Comparison of ENCODE assay signal across 31 cellular contexts in the genomic region with DNA sequence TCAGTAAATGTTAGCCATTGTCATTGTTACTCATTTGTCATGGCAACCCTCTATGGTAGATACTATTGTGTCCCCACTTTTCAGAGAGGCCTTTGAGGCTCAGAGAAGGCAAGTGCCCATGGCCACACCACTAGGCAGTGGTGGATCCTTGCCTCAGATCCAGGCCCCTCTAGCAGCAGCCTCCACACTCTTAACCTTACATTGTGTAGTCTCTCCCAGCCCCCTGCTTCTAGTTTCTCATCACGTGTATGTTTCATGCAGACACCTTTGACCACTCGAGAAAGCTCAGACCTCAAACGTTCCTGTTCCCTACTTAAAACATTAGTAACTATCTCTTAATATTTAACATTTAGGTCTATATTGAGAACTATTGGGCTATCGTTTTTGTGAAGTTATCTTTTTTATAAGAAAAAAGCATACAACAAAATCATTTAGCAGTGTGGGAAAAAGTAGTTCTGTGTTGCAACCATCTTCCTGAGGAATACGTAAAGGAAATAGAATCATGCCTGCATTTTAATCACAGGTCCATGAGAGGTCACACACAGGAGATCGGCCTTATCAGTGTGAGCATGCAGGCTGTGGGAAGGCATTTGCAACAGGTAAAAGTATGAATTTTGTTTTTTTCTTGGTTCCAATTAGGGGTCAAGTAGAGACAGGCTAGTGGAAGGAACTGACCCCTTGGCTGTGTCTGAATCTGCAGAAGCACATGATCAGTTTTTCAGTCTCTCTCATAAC.
"Had no signal": no experiment of that assay in that cellular context is flagged by ENCODE, and none has a peak within 500 bp of the region (broad histone marks: within the 10 kb centered on the region; RNA-seq: fewer than 3 reads in every experiment).

No MANE protein-coding gene starts in this region.

- H3K27me3 Mint-ChIP-seq: activated CD8-positive, alpha-beta memory T cell treated with anti-CD3 and anti-CD28 coated beads, Interleukin-2, amount 10 ng/mL, durations not matched to agents 7 days and 5 days; activated naive CD8-positive, alpha-beta T cell; brain; dendritic cell treated with granulocyte-macrophage colony-stimulating factor and Interleukin-4, amounts not matched to agents 40 ng/mL and 50 ng/mL, for 4 days; stimulated activated memory B cell treated with anti-CD40 and anti-IgM and Interleukin-4, amounts not matched to agents 10 μg/mL and 1 μg/mL and 100 μg/mL, for 72 hours; stimulated activated naive CD8-positive, alpha-beta T cell treated with anti-CD3 and anti-CD28 coated beads, Interleukin-15, amount 100 ng/mL, for 72 hours; type B pancreatic cell had no signal

- H3K4me3 Mint-ChIP-seq: activated CD8-positive, alpha-beta memory T cell treated with anti-CD3 and anti-CD28 coated beads, Interleukin-2, amount 10 ng/mL, durations not matched to agents 7 days and 5 days; activated CD8-positive, alpha-beta T cell treated with anti-CD3 and anti-CD28 coated beads, Interleukin-2, amount 10 ng/mL, durations not matched to agents 7 days and 5 days; activated naive CD8-positive, alpha-beta T cell; activated T-cell treated with anti-CD3 and anti-CD28 coated beads, Interleukin-2, amount 50 U/mL, for 72 hours; brain; dendritic cell treated with granulocyte-macrophage colony-stimulating factor and Interleukin-4, amounts not matched to agents 40 ng/mL and 50 ng/mL, for 4 days; stimulated activated memory B cell treated with anti-CD40 and anti-IgM and Interleukin-4, amounts not matched to agents 10 μg/mL and 1 μg/mL and 100 μg/mL, for 72 hours; stimulated activated naive CD8-positive, alpha-beta T cell treated with anti-CD3 and anti-CD28 coated beads, Interleukin-15, amount 100 ng/mL, for 72 hours; T-helper 1 cell treated with Interleukin-12 subunit alpha and Interleukin-12 subunit beta and Interleukin-4 antibody, amounts not matched to agents 30 μg/mL and 1 μg/mL, for 36 hours; type B pancreatic cell had no signal

- H3K27me3 ChIP-seq: ascending aorta, esophagus squamous epithelium, pancreas, right atrium auricular region, uterus had no signal

- H3K9me3 Mint-ChIP-seq: activated T-cell treated with anti-CD3 and anti-CD28 coated beads, Interleukin-2, amount 50 U/mL, for 72 hours; brain; dendritic cell treated with granulocyte-macrophage colony-stimulating factor and Interleukin-4, amounts not matched to agents 40 ng/mL and 50 ng/mL, for 4 days; stimulated activated memory B cell treated with anti-CD40 and anti-IgM and Interleukin-4, amounts not matched to agents 10 μg/mL and 1 μg/mL and 100 μg/mL, for 72 hours; stimulated activated naive CD8-positive, alpha-beta T cell treated with anti-CD3 and anti-CD28 coated beads, Interleukin-15, amount 100 ng/mL, for 72 hours; T-helper 1 cell treated with Interleukin-12 subunit alpha and Interleukin-12 subunit beta and Interleukin-4 antibody, amounts not matched to agents 30 μg/mL and 1 μg/mL, for 36 hours; type B pancreatic cell had no signal

- H3K4me2 ChIP-seq: smooth muscle cell had no signal

- H3K4me1 Mint-ChIP-seq: brain; stimulated activated memory B cell treated with anti-CD40 and anti-IgM and Interleukin-4, amounts not matched to agents 10 μg/mL and 1 μg/mL and 100 μg/mL, for 72 hours; stimulated activated naive CD8-positive, alpha-beta T cell treated with anti-CD3 and anti-CD28 coated beads, Interleukin-15, amount 100 ng/mL, for 72 hours had no signal

- H3K27ac ChIP-seq: ascending aorta, esophagus squamous epithelium, left ventricle myocardium inferior, pancreas, right atrium auricular region, uterus had no signal

- H3K9me3 ChIP-seq: ascending aorta, esophagus squamous epithelium, left ventricle myocardium inferior, pancreas, right atrium auricular region, uterus had no signal

- H3K27ac Mint-ChIP-seq: activated CD8-positive, alpha-beta memory T cell treated with anti-CD3 and anti-CD28 coated beads, Interleukin-2, amount 10 ng/mL, durations not matched to agents 7 days and 5 days; activated CD8-positive, alpha-beta T cell treated with anti-CD3 and anti-CD28 coated beads, Interleukin-2, amount 10 ng/mL, durations not matched to agents 7 days and 5 days; activated naive CD8-positive, alpha-beta T cell; activated T-cell treated with anti-CD3 and anti-CD28 coated beads, Interleukin-2, amount 50 U/mL, for 72 hours; dendritic cell treated with granulocyte-macrophage colony-stimulating factor and Interleukin-4, amounts not matched to agents 40 ng/mL and 50 ng/mL, for 4 days; stimulated activated memory B cell treated with anti-CD40 and anti-IgM and Interleukin-4, amounts not matched to agents 10 μg/mL and 1 μg/mL and 100 μg/mL, for 72 hours; T-helper 1 cell treated with Interleukin-12 subunit alpha and Interleukin-12 subunit beta and Interleukin-4 antibody, amounts not matched to agents 30 μg/mL and 1 μg/mL, for 36 hours had no signal

- H3K4me1 ChIP-seq: ascending aorta, esophagus squamous epithelium, left ventricle myocardium inferior, right atrium auricular region, uterus had no signal

- DNase-seq: activated CD4-positive, alpha-beta T cell treated with anti-CD3 and anti-CD28 coated beads for 1 hour; activated CD4-positive, alpha-beta T cell treated with anti-CD3 and anti-CD28 coated beads, Interleukin-2, amount 50 U/mL, for 1 hour; activated CD8-positive, alpha-beta memory T cell treated with anti-CD3 and anti-CD28 coated beads, Interleukin-2, amount 10 ng/mL, durations not matched to agents 7 days and 5 days; activated CD8-positive, alpha-beta T cell treated with anti-CD3 and anti-CD28 coated beads, Interleukin-2, amount 10 ng/mL, durations not matched to agents 7 days and 5 days; activated naive CD4-positive, alpha-beta T cell; activated T-cell treated with anti-CD3 and anti-CD28 coated beads, Interleukin-2, amount 50 U/mL, for 72 hours; caudate nucleus; esophagus squamous epithelium; foreskin melanocyte; islet precursor cell; left ventricle myocardium inferior; mesendoderm; nucleus accumbens; pancreas; stimulated activated CD4-positive, alpha-beta T cell treated with anti-CD3 and anti-CD28 coated beads, Interleukin-1b, Interleukin-23, amount 100 ng/mL, for 48 hours; stimulated activated CD4-positive, alpha-beta T cell treated with anti-CD3 and anti-CD28 coated beads, Interleukin-4, amount 100 ng/mL, for 4 hours; stimulated activated CD8-positive, alpha-beta memory T cell treated with anti-CD3 and anti-CD28 coated beads, Interleukin-4, amount 100 ng/mL, for 48 hours; stimulated activated naive CD8-positive, alpha-beta T cell treated with anti-CD3 and anti-CD28 coated beads, Interleukin-15, amount 100 ng/mL, for 72 hours; substantia nigra; SW 1271; T1000; uterus had no signal

- ATAC-seq: activated CD8-positive, alpha-beta memory T cell treated with anti-CD3 and anti-CD28 coated beads, Interleukin-2, amount 10 ng/mL, durations not matched to agents 7 days and 5 days; activated CD8-positive, alpha-beta T cell treated with anti-CD3 and anti-CD28 coated beads, Interleukin-2, amount 10 ng/mL, durations not matched to agents 7 days and 5 days; activated T-cell treated with anti-CD3 and anti-CD28 coated beads, Interleukin-2, amount 50 U/mL, for 72 hours; stimulated activated memory B cell treated with anti-CD40 and anti-IgM and Interleukin-4, amounts not matched to agents 10 μg/mL and 1 μg/mL and 100 μg/mL, for 72 hours; stimulated activated naive CD8-positive, alpha-beta T cell treated with anti-CD3 and anti-CD28 coated beads, Interleukin-15, amount 100 ng/mL, for 72 hours had no signal
